11 cellular contexts compared by ENCODE assay signal in genomic region chr11:12827369-12827768, GRCh38.
A peak's percentile ranks its signal among the peaks of the same experiment; 100 is the strongest.
DNase-seq lines count a peak whose midpoint lies in the region; ATAC-seq, FAIRE-seq and TF ChIP-seq lines count a peak whose summit lies in the region.
"Had no signal": no experiment of that assay in that cellular context is flagged by ENCODE, and none has a peak within 500 bp of the region (broad histone marks: within the 10 kb centered on the region; RNA-seq: fewer than 3 reads in every experiment).

No MANE protein-coding gene starts in this region.

- H3K79me2 ChIP-seq in astrocyte (ENCODE audit: insufficient read depth, low read length) (peaks cover 89% of the 10 kb centered on the region), keratinocyte (ENCODE audit: control insufficient read depth, insufficient read depth, low read length) (peaks cover 86% of the 10 kb centered on the region)

- H3K4me1 ChIP-seq in astrocyte (ENCODE audit: insufficient read depth, low read length) (peaks cover 24% of the 10 kb centered on the region), keratinocyte (ENCODE audit: control insufficient read depth, extremely low read depth, insufficient read depth, low read length) (peaks cover 19% of the 10 kb centered on the region), spleen (peaks cover 6 to 34% (median 18%) of the 10 kb centered on the region in 6 donors)

- H3K27me3 Mint-ChIP-seq in HFFc6 (ENCODE audit: insufficient read depth) (peaks cover 4% of the 10 kb centered on the region), astrocyte (ENCODE audit: low read depth, unreplicated experiment) (no peaks in the 10 kb centered on the region)

- 47 to 75% (median 51%) methylated on average over 1 of the region's 1 CpG for WGBS in spleen, 5 donors

- intact Hi-C loops in spleen (cut with DNase I; ENCODE audit: low total_unique reads): no loop called here

- H3K27ac Mint-ChIP-seq in HFFc6 (peak overlapping the region; percentile 92), astrocyte (ENCODE audit: unreplicated experiment) (no peak overlapping the region)

- no peak overlapping the region for H2AFZ ChIP-seq in astrocyte (ENCODE audit: low read depth, low read length)
- H2AFZ ChIP-seq in keratinocyte (ENCODE audit: control insufficient read depth, low read length): no peak overlapping the region

- H3K27ac ChIP-seq in astrocyte (ENCODE audit: low read depth, low read length) (peak overlapping the region; percentile 18), keratinocyte (ENCODE audit: control insufficient read depth, insufficient read depth, low read length) (peak overlapping the region; percentile 9), spleen (peak overlapping the region in 7 of 8 donors; percentile 44 to 76 (median 65))

- peak overlapping the region; percentile 49 for H3K9ac ChIP-seq in astrocyte (ENCODE audit: low read length)
- H3K9ac ChIP-seq in keratinocyte (ENCODE audit: control insufficient read depth, extremely low read depth, insufficient read depth, low read length): no peak overlapping the region

- H3K27me3 ChIP-seq in astrocyte (ENCODE audit: insufficient read depth, low read length): no peaks in the 10 kb centered on the region
- H3K27me3 ChIP-seq in keratinocyte (ENCODE audit: control insufficient read depth, extremely low read depth, insufficient read depth, low read length): no peaks in the 10 kb centered on the region
- peaks cover 0 to 42% (median 0%) of the 10 kb centered on the region in 7 donors for H3K27me3 ChIP-seq in spleen (replicated peaks in 1 of 7)

- peaks cover 2% of the 10 kb centered on the region for H3K9me1 ChIP-seq in keratinocyte (ENCODE audit: control insufficient read depth, extremely low read depth, insufficient read depth, low read length)

- H3K4me1 Mint-ChIP-seq in HFFc6 (ENCODE audit: low read depth) (peaks cover 97% of the 10 kb centered on the region), astrocyte (ENCODE audit: low read depth, unreplicated experiment) (peaks cover 53% of the 10 kb centered on the region)

- H3K4me2 ChIP-seq in astrocyte (ENCODE audit: low read length) (peak overlapping the region; percentile 87), keratinocyte (ENCODE audit: control insufficient read depth, extremely low read depth, insufficient read depth, low read depth, low read length) (peak overlapping the region; percentile 88)

- DNase-seq in HFFc6: no peak
- DNase-seq in astrocyte (ENCODE audit: low read depth): no peak
- DNase-seq in keratinocyte (ENCODE audit: low read depth, low spot score): no peak
- DNase-seq in spleen: no peak
- DNase-seq in germinal center (ENCODE audit: low spot score): no peak
- no peak for DNase-seq in foreskin melanocyte
- DNase-seq in NOMO-1 (lab: John Stamatoyannopoulos, UW; ENCODE audit: unreplicated experiment in 2 of 2): no peak
- DNase-seq: cerebellar nuclear complex; SHP77 treated with DMSO at 0.1 percent for 48 hours; stimulated activated CD4-positive, alpha-beta T cell treated with anti-CD3 and anti-CD28 coated beads, Interleukin-4, amount 100 ng/mL, for 1 hour had no signal

- no peak for ATAC-seq in HG03039 (IDR thresholded peaks at IDR 0.05; ENCODE audit: unreplicated experiment)

- H3K36me3 ChIP-seq in astrocyte (ENCODE audit: insufficient read depth, low read length): no peaks in the 10 kb centered on the region
- H3K36me3 ChIP-seq in keratinocyte (ENCODE audit: control insufficient read depth in 2 of 2, extremely low read depth in 1 of 2, insufficient read depth in 2 of 2, low read length in 2 of 2): peaks cover 0 to 2% of the 10 kb centered on the region in 2 experiments
- H3K36me3 ChIP-seq in spleen: no peaks in the 10 kb centered on the region

- TF ChIP-seq POLR2A in spleen (IDR thresholded peaks at IDR 0.05): no peak

- H4K20me1 ChIP-seq in astrocyte (ENCODE audit: insufficient read depth, low read length): peaks cover 89% of the 10 kb centered on the region
- H4K20me1 ChIP-seq in keratinocyte (ENCODE audit: control insufficient read depth, extremely low read depth, insufficient read depth, low read length): peaks cover 21% of the 10 kb centered on the region

- dilution Hi-C loops in keratinocyte (cut with MboI; ENCODE audit: extremely low pct_ligation_motif_present, low sequenced_read_pairs): no loop called here

- H3K9me3 Mint-ChIP-seq in HFFc6 (no peaks in the 10 kb centered on the region), astrocyte (ENCODE audit: unreplicated experiment) (no peaks in the 10 kb centered on the region)

- no peak for FAIRE-seq in astrocyte (lab: Jason Lieb, UNC)
- FAIRE-seq in keratinocyte (lab: Jason Lieb, UNC): no peak

- no peaks in the 10 kb centered on the region for H3K9me3 ChIP-seq in astrocyte (ENCODE audit: insufficient read depth, low read depth, low read length)
- no peaks in the 10 kb centered on the region for H3K9me3 ChIP-seq in keratinocyte (ENCODE audit: control insufficient read depth, low read depth, low read length)
- no peaks in the 10 kb centered on the region for H3K9me3 ChIP-seq in spleen

- H3K36me3 Mint-ChIP-seq in HFFc6 (ENCODE audit: low read depth) (peaks cover 20% of the 10 kb centered on the region), astrocyte (ENCODE audit: low read depth, unreplicated experiment) (peaks cover 4% of the 10 kb centered on the region)

- peak overlapping the region; percentile 64 for H3K4me3 ChIP-seq in astrocyte (ENCODE audit: insufficient read depth, low read depth, low read length)
- H3K4me3 ChIP-seq in keratinocyte (ENCODE audit: control insufficient read depth in 2 of 3, extremely low read depth in 1 of 3, insufficient read depth in 2 of 3, low read depth in 1 of 3, low read length in 3 of 3): peak overlapping the region in 1 of 3 experiments; percentile 53
- H3K4me3 ChIP-seq in spleen: peak overlapping the region in 1 of 8 donors; percentile 61

- no peak for TF ChIP-seq CTCF in HFFc6 (IDR thresholded peaks at IDR 0.05)
- no peak for TF ChIP-seq CTCF in astrocyte (IDR thresholded peaks at IDR 0.05; ENCODE audit: insufficient read depth, low read depth, low read length)
- TF ChIP-seq CTCF in keratinocyte (optimal IDR thresholded peaks at IDR 0.05 in 1 of 3, IDR thresholded peaks at IDR 0.05 in 1 of 3, conservative IDR thresholded peaks at IDR 0.05 in 1 of 3; ENCODE audit: extremely low read depth in 1 of 3, insufficient read depth in 2 of 3, low read length in 3 of 3): no peak
- no peak for TF ChIP-seq CTCF in spleen (IDR thresholded peaks at IDR 0.05 in 8 of 11, conservative IDR thresholded peaks at IDR 0.05 in 3 of 11)

- peak overlapping the region; percentile 95 for H3K4me3 Mint-ChIP-seq in HFFc6
- H3K4me3 Mint-ChIP-seq in astrocyte (ENCODE audit: unreplicated experiment): peak overlapping the region; percentile 80

Comparison
In these comparisons a context has a peak if more than half of its experiments do, and no peak if none do; other contexts are left out.
1. H3K27ac ChIP-seq: peak in every context shown above with its lines; median percentile 65 in spleen; 18 in astrocyte; 9 in keratinocyte.